1 cellular context compared by ENCODE assay signal in the genomic region with DNA sequence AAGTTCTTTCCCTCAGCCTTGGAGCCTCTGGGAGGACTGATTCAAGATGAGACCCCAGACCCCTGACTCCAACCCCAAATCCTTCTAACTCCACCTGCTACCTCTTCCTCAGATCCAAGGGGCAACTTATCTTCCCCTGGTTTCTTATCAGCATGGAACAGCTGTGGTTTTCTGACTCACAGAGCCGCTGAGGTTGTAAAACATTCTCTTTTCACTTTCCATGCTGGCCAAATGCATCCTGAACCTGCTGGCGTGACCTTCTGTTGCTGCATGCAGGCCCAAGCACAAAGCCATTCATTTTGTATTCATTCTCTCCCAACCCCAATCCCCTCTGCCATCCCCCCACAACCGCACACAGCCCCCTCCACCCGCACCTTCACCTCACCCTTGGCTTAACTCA.
A peak's percentile ranks its signal among the peaks of the same experiment; 100 is the strongest.
TF ChIP-seq lines count a peak whose summit lies in the region.

No MANE protein-coding gene starts in this region.

TF ChIP-seq in K562, 482 proteins besides CTCF, POLR2A, EP300 and RAD21 (continued from another document):
- TF ChIP-seq, protein P1, sequence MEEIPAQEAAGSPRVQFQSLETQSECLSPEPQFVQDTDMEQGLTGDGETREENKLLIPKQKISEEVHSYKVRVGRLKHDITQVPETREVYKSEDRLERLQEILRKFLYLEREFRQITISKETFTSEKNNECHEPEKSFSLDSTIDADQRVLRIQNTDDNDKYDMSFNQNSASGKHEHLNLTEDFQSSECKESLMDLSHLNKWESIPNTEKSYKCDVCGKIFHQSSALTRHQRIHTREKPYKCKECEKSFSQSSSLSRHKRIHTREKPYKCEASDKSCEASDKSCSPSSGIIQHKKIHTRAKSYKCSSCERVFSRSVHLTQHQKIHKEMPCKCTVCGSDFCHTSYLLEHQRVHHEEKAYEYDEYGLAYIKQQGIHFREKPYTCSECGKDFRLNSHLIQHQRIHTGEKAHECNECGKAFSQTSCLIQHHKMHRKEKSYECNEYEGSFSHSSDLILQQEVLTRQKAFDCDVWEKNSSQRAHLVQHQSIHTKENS (CRISPR knock-in tag; IDR thresholded peaks at IDR 0.05): no peak
- 0 out of 2 replicates have a peak, but pooled peaks have one; percentile 31 for TF ChIP-seq KLF16 (IDR thresholded peaks at IDR 0.05)
- TF ChIP-seq CBFA2T3 (IDR thresholded peaks at IDR 0.05): peak; percentile 46
- TF ChIP-seq ZNF561 (CRISPR knock-in tag; conservative IDR thresholded peaks at IDR 0.05): no peak
- no peak for TF ChIP-seq SPI1 (IDR thresholded peaks at IDR 0.05; ENCODE audit: borderline replicate concordance, low read depth, low read length)
- TF ChIP-seq DPF2 (IDR thresholded peaks at IDR 0.05): no peak
- TF ChIP-seq JUND (IDR thresholded peaks at IDR 0.05; ENCODE audit: borderline replicate concordance, low read depth, low read length): peak; percentile 60; the same call in 1 of the 2 replicates
- peak; percentile 73; the same call in 1 of the 3 replicates for TF ChIP-seq JUND (tag; IDR thresholded peaks at IDR 0.05; ENCODE audit: borderline replicate concordance, low read depth, low read length)
- peak; percentile 81 for TF ChIP-seq ARID1B (IDR thresholded peaks at IDR 0.05)
- peak; percentile 65 for TF ChIP-seq TAL1 (IDR thresholded peaks at IDR 0.05)
- TF ChIP-seq POLR3A (IDR thresholded peaks at IDR 0.05; ENCODE audit: borderline replicate concordance, extremely low read depth, insufficient read depth, insufficient read length): no peak
- TF ChIP-seq NCOA2 (IDR thresholded peaks at IDR 0.05; ENCODE audit: partially characterized antibody in 2 of 2): no peak
- TF ChIP-seq MTA2 (IDR thresholded peaks at IDR 0.05; ENCODE audit: low read depth): peak; percentile 34; the same call in 1 of the 2 replicates
- no peak for TF ChIP-seq ZNF431 (CRISPR knock-in tag; IDR thresholded peaks at IDR 0.05)
- TF ChIP-seq RBFOX2 (IDR thresholded peaks at IDR 0.05; ENCODE audit: low read depth, low read length): no peak
- no peak for TF ChIP-seq PHF8 (IDR thresholded peaks at IDR 0.05; ENCODE audit: borderline replicate concordance, low read length)
- no peak for TF ChIP-seq THRAP3 (IDR thresholded peaks at IDR 0.05; ENCODE audit: borderline replicate concordance)
- TF ChIP-seq, protein P2, sequence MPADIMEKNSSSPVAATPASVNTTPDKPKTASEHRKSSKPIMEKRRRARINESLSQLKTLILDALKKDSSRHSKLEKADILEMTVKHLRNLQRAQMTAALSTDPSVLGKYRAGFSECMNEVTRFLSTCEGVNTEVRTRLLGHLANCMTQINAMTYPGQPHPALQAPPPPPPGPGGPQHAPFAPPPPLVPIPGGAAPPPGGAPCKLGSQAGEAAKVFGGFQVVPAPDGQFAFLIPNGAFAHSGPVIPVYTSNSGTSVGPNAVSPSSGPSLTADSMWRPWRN (IDR thresholded peaks at IDR 0.05; ENCODE audit: low read depth): no peak
